In the genomic region with DNA sequence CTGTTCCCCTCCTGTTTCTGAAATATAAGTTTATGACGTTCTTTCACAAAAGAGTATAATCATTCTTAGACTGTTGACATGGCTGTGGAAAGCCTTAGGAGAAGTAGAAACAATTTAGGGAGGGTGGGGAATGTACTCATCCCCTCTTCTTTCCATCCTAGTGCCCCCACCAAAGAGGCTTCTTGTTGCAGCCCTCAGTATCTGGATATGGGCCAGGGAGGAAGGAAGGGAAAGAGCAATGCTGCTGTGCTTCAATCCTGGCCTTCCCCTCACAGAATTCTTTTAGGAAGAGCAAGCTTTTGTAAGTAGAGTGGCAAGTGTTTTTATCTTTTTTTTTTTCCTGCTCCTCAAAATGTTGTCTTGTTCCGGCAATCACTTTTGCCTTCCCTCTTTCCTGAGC, we compare ENCODE assay signal across 10 cellular contexts. TPM values are rescaled to one million over a fixed set of nuclear protein-coding genes. Genes with fewer than 3 reads are reported as not detected.
DNase-seq lines count a peak whose midpoint lies in the region; TF ChIP-seq lines count a peak whose summit lies in the region.
"Had no signal": no experiment of that assay in that cellular context is flagged by ENCODE, and none has a peak within 500 bp of the region (broad histone marks: within the 10 kb centered on the region; RNA-seq: fewer than 3 reads in every experiment).

No MANE protein-coding gene starts in this region.

- peaks cover 43 to 48% of the 10 kb centered on the region in 2 donors for H3K4me1 ChIP-seq in ascending aorta
- peaks cover 8 to 58% (median 26%) of the 10 kb centered on the region in 4 donors for H3K4me1 ChIP-seq in transverse colon

- H3K36me3 ChIP-seq in ascending aorta (no peaks in the 10 kb centered on the region), transverse colon (no peaks in the 10 kb centered on the region)

- H3K9me3 ChIP-seq in ascending aorta, result no peaks in the 10 kb centered on the region
- H3K9me3 ChIP-seq in transverse colon, result no peaks in the 10 kb centered on the region

- peak overlapping the region; percentile 73 for H3K4me3 Mint-ChIP-seq in activated naive CD4-positive, alpha-beta T cell treated with anti-CD3 and anti-CD28 coated beads for 36 hours

- CTCF ChIA-PET in activated naive CD4-positive, alpha-beta T cell treated with anti-CD3 and anti-CD28 coated beads for 36 hours (lab: Charles Lee), result interaction anchor here (0.5 to 5.8 kb wide), 17 partner anchors 8 to 360 kb away, joined by 3 to 130 read pairs (median 5); partner anchors contain the start of genes CCDC9B and PLCB2

- no peak for TF ChIP-seq EP300 in transverse colon (IDR thresholded peaks at IDR 0.05; ENCODE audit: low read depth)

- DNase-seq in activated naive CD4-positive, alpha-beta T cell treated with anti-CD3 and anti-CD28 coated beads for 36 hours, result no peak
- DNase-seq in activated naive CD4-positive, alpha-beta T cell (lab: John Stamatoyannopoulos, UW), result no peak
- DNase-seq in ascending aorta (ENCODE audit: low spot score in 2 of 2), result no peak
- peak; percentile 61 for DNase-seq in medulla oblongata (ENCODE audit: extremely low spot score)
- DNase-seq in transverse colon, result no peak
- no peak for DNase-seq in NCI-H1105 (lab: John Stamatoyannopoulos, UW)
- DNase-seq in activated gamma-delta T cell treated with Interleukin-2 at 50 U/mL for 16 hours, result no peak
- DNase-seq in NCI-H510A (lab: John Stamatoyannopoulos, UW), result no peak
- DNase-seq: NCI-H2081 had no signal

- in situ Hi-C loops in transverse colon (cut with MboI; ENCODE audit: low pct_ligation_motif_present in 1 of 4, low pct_unique_long_range_greater_than_20kb in 1 of 4, low sequenced_read_pairs in 3 of 4), result no loop called here

- H3K27ac ChIP-seq in ascending aorta, result peak overlapping the region; percentile 98 to 99
- peak overlapping the region; percentile 89 to 98 (median 96) for H3K27ac ChIP-seq in transverse colon

- H3K27me3 Mint-ChIP-seq in activated naive CD4-positive, alpha-beta T cell treated with anti-CD3 and anti-CD28 coated beads for 36 hours (ENCODE audit: low read depth), result no peaks in the 10 kb centered on the region

- H3K9me3 Mint-ChIP-seq in activated naive CD4-positive, alpha-beta T cell treated with anti-CD3 and anti-CD28 coated beads for 36 hours, result no peaks in the 10 kb centered on the region

- H3K27me3 ChIP-seq in ascending aorta, result no peaks in the 10 kb centered on the region
- H3K27me3 ChIP-seq in transverse colon, result no peaks in the 10 kb centered on the region

- H3K36me3 Mint-ChIP-seq in activated naive CD4-positive, alpha-beta T cell treated with anti-CD3 and anti-CD28 coated beads for 36 hours (ENCODE audit: low read depth), result peaks cover 3% of the 10 kb centered on the region

- peaks cover 22% of the 10 kb centered on the region for H3K4me1 Mint-ChIP-seq in activated naive CD4-positive, alpha-beta T cell treated with anti-CD3 and anti-CD28 coated beads for 36 hours (ENCODE audit: low read depth)

- H3K27ac Mint-ChIP-seq in activated naive CD4-positive, alpha-beta T cell treated with anti-CD3 and anti-CD28 coated beads for 36 hours, result no peak overlapping the region

- 49 to 75% methylated on average over 1 to 2 of the region's 2 CpGs for WGBS in transverse colon (ENCODE audit: low coverage in 1 of 2), 2 donors

- TF ChIP-seq CTCF in ascending aorta (IDR thresholded peaks at IDR 0.05) (no peak), transverse colon (IDR thresholded peaks at IDR 0.05) (no peak)

- peak overlapping the region; percentile 74 to 82 for H3K4me3 ChIP-seq in ascending aorta
- H3K4me3 ChIP-seq in transverse colon, result peak overlapping the region in 3 of 4 donors; percentile 73 to 91 (median 83)

- TF ChIP-seq POLR2A in transverse colon (IDR thresholded peaks at IDR 0.05), result no peak

- intact Hi-C loops in activated naive CD4-positive, alpha-beta T cell treated with anti-CD3 and anti-CD28 coated beads for 36 hours (cut with micrococcal nuclease), result loop anchor here (2.0 kb wide), 1 partner anchor 34 kb away; the partner anchor contains the start of gene DISP2
- intact Hi-C loops in ascending aorta (cut with DNase I), result no loop called here
- intact Hi-C loops in transverse colon (cut with DNase I; ENCODE audit: low total_unique reads), result loop anchor here (10.0 kb wide), 1 partner anchor 220 kb away; the partner anchor contains the start of gene BMF

RNA-seq across cellular contexts. Expression of gene INAFM2, which starts 1.7 kb away (rescaled TPM):
- 1 to 10 TPM; 4.9 to 6.5 TPM for total RNA-seq in activated naive CD4-positive, alpha-beta T cell treated with anti-CD3 and anti-CD28 coated beads for 36 hours
- total RNA-seq in ascending aorta (69.8 TPM), transverse colon (10 to 100 TPM; 14.5 to 62.1 (median 19.4) TPM)

RNA-seq across cellular contexts. Expression of gene CCDC9B, which starts 15.6 kb away (rescaled TPM):
- total RNA-seq in activated naive CD4-positive, alpha-beta T cell treated with anti-CD3 and anti-CD28 coated beads for 36 hours, result 1 to 10 TPM; 1.9 to 2.2 TPM
- total RNA-seq in ascending aorta, result 55.8 TPM
- 10 to 100 TPM; 22.0 to 49.4 (median 36.9) TPM for total RNA-seq in transverse colon

RNA-seq across cellular contexts. Expression of gene PLCB2, which starts 17.5 kb away (rescaled TPM):
- 10 to 100 TPM; 55.0 to 56.7 TPM for total RNA-seq in activated naive CD4-positive, alpha-beta T cell treated with anti-CD3 and anti-CD28 coated beads for 36 hours
- total RNA-seq in ascending aorta (6.9 TPM), transverse colon (100 to 1,000 TPM in 1 of 4 donors, 10 to 100 TPM in 2, 1 to 10 TPM in 1; 5.5 to 143 (median 12.0) TPM)

RNA-seq across cellular contexts. Expression of gene PHGR1, which starts 25.6 kb away (rescaled TPM):
- not detected for total RNA-seq in activated naive CD4-positive, alpha-beta T cell treated with anti-CD3 and anti-CD28 coated beads for 36 hours
- total RNA-seq in ascending aorta (not detected), transverse colon (1,000 to 10,000 TPM; 2,387 to 4,992 (median 3,189) TPM)
- total RNA-seq: mononuclear cell had no signal

RNA-seq across cellular contexts. Expression of gene DISP2, which starts 32.8 kb away (rescaled TPM):
- total RNA-seq in activated naive CD4-positive, alpha-beta T cell treated with anti-CD3 and anti-CD28 coated beads for 36 hours, result under 1 TPM in 1 of 2 experiments, not detected in 1; 0.02 TPM
- total RNA-seq in ascending aorta (0.32 TPM), transverse colon (10 to 100 TPM in 2 of 4 donors, 1 to 10 TPM in 2; 8.6 to 12.9 (median 10.9) TPM)

Comparison
In these comparisons a context has a peak if more than half of its experiments do, and no peak if none do; other contexts are left out.
1. RNA of gene CCDC9B, which starts 15.6 kb away (total RNA-seq): 55.8 TPM in ascending aorta (single experiment) and 22.0 to 49.4 TPM in transverse colon; 1.9 to 2.2 TPM in activated naive CD4-positive, alpha-beta T cell treated with anti-CD3 and anti-CD28 coated beads for 36 hours; every median in the first group is over 4 times any median in the second.